ENCODE assay signal across 9 cellular contexts in the genomic region with DNA sequence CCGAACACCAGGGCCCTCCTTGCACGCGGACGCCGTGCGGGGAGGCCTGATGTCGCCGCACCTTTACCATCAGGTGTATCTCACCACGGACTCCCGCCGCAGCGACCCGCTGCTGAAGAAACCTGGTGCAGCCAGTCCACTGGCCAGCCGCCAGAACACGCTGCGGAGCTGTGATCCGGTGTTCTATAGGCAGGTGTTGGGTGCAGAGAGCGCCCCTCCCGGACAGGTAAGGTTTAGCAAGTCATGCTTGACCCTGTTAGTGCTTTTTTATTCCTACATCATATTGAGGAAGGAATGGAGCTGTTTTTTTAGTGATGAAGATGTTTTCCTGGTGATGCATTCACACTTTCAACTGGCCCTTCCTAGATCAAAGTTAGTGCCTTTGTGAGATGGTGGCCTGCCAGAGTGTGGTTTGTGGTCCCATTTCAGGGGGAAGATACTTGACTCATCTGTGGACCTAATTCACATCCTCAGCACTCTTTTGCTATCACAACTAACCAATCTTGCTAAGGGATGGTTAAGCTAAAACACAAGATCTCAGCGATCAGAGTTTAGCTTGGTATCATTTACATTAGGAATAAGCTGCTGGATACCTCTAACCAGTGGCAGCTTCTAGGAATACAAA. TPM values are rescaled to one million over a fixed set of nuclear protein-coding genes. Genes with fewer than 3 reads are reported as not detected.
DNase-seq lines count a peak whose midpoint lies in the region; ATAC-seq and TF ChIP-seq lines count a peak whose summit lies in the region.
"Had no signal": no experiment of that assay in that cellular context is flagged by ENCODE, and none has a peak within 500 bp of the region (broad histone marks: within the 10 kb centered on the region; RNA-seq: fewer than 3 reads in every experiment).

No MANE protein-coding gene starts in this region.

- in situ Hi-C loops in gastrocnemius medialis (cut with MboI; ENCODE audit: low sequenced_read_pairs in 4 of 4): loop anchor here in 2 of 4 donors (5.0 kb wide), 4 partner anchors 44 to 84 kb away; a partner anchor contains a TSS

- H3K4me3 ChIP-seq in Peyer's patch: peak overlapping the region in 1 of 4 donors; percentile 61
- H3K4me3 ChIP-seq in gastrocnemius medialis: peak overlapping the region; percentile 16 to 83 (median 75)

- H3K4me1 ChIP-seq in Peyer's patch: peaks cover 0 to 23% (median 5%) of the 10 kb centered on the region in 4 donors
- H3K4me1 ChIP-seq in gastrocnemius medialis: peaks cover 55 to 72% of the 10 kb centered on the region in 2 donors

- H3K9me3 ChIP-seq in Peyer's patch (no peaks in the 10 kb centered on the region), gastrocnemius medialis (no peaks in the 10 kb centered on the region)

- no peak overlapping the region for H3K27ac ChIP-seq in Peyer's patch
- H3K27ac ChIP-seq in gastrocnemius medialis: no peak overlapping the region

- H3K4me3 Mint-ChIP-seq in glutamatergic neuron (ENCODE audit: unreplicated experiment): peak overlapping the region; percentile 2

- peaks cover 13% of the 10 kb centered on the region for H3K36me3 Mint-ChIP-seq in glutamatergic neuron (ENCODE audit: unreplicated experiment)

- intact Hi-C loops in gastrocnemius medialis (cut with DNase I; ENCODE audit: low total_unique reads): no loop called here

- DNase-seq in Peyer's patch: peak in 2 of 3 donors; percentile 69 to 83
- no peak for DNase-seq in glutamatergic neuron
- DNase-seq in gastrocnemius medialis: no peak
- no peak for DNase-seq in NCI-H1417 (lab: John Stamatoyannopoulos, UW)
- no peak for DNase-seq in NCI-H1694 (lab: John Stamatoyannopoulos, UW)
- DNase-seq: activated naive CD4-positive, alpha-beta T cell treated with anti-CD3 and anti-CD28 coated beads for 36 hours had no signal

- H3K27ac Mint-ChIP-seq in glutamatergic neuron (ENCODE audit: unreplicated experiment): no peak overlapping the region
- H3K27ac Mint-ChIP-seq: activated naive CD4-positive, alpha-beta T cell treated with anti-CD3 and anti-CD28 coated beads for 36 hours had no signal

- no peaks in the 10 kb centered on the region for H3K36me3 ChIP-seq in Peyer's patch
- no peaks in the 10 kb centered on the region for H3K36me3 ChIP-seq in gastrocnemius medialis

- TF ChIP-seq CTCF in GM12873 (IDR thresholded peaks at IDR 0.05; ENCODE audit: insufficient read depth, low read depth, low read length, missing control alignments) (peak; percentile 58), Peyer's patch (IDR thresholded peaks at IDR 0.05) (peak in 3 of 6 experiments; percentile 26 to 53 (median 37)), glutamatergic neuron (IDR thresholded peaks at IDR 0.05; ENCODE audit: partially characterized antibody, unreplicated experiment) (no peak), gastrocnemius medialis (IDR thresholded peaks at IDR 0.05 in 4 of 5, conservative IDR thresholded peaks at IDR 0.05 in 1 of 5) (peak in 1 of 5 experiments; percentile 16)

- H3K4me1 Mint-ChIP-seq in glutamatergic neuron (ENCODE audit: low read depth, unreplicated experiment): peaks cover 17% of the 10 kb centered on the region

- no peaks in the 10 kb centered on the region for H3K27me3 ChIP-seq in Peyer's patch
- H3K27me3 ChIP-seq in gastrocnemius medialis: no peaks in the 10 kb centered on the region

- TF ChIP-seq POLR2A in Peyer's patch (IDR thresholded peaks at IDR 0.05) (no peak), gastrocnemius medialis (IDR thresholded peaks at IDR 0.05) (no peak)

- ATAC-seq in gastrocnemius medialis (no peak), HG03457 (IDR thresholded peaks at IDR 0.05; ENCODE audit: unreplicated experiment) (no peak), HG03521 (IDR thresholded peaks at IDR 0.05; ENCODE audit: unreplicated experiment) (no peak)

- H3K27me3 Mint-ChIP-seq in glutamatergic neuron (ENCODE audit: unreplicated experiment): peaks cover 7% of the 10 kb centered on the region

- H3K9me3 Mint-ChIP-seq in glutamatergic neuron (ENCODE audit: unreplicated experiment): peaks cover 8% of the 10 kb centered on the region
- H3K9me3 Mint-ChIP-seq: activated naive CD4-positive, alpha-beta T cell treated with anti-CD3 and anti-CD28 coated beads for 36 hours had no signal

RNA-seq across cellular contexts. Expression of a gene that starts 2.7 kb away (rescaled TPM):
- 10 to 100 TPM; 10.2 to 29.7 (median 16.7) TPM for total RNA-seq in Peyer's patch
- total RNA-seq in glutamatergic neuron (ENCODE audit: unreplicated experiment): 40.1 TPM
- 10 to 100 TPM; 11.8 to 14.5 (median 13.8) TPM for total RNA-seq in gastrocnemius medialis

RNA-seq across cellular contexts. Expression of a gene that starts 6.4 kb away (rescaled TPM):
- total RNA-seq in Peyer's patch: 10 to 100 TPM in 1 of 4 donors, 1 to 10 TPM in 3; 1.7 to 11.3 (median 5.3) TPM
- 6.7 TPM for total RNA-seq in glutamatergic neuron (ENCODE audit: unreplicated experiment)
- 10 to 100 TPM in 1 of 4 donors, 1 to 10 TPM in 1, under 1 TPM in 1, not detected in 1; 0.31 to 20.4 (median 1.7) TPM for total RNA-seq in gastrocnemius medialis
- total RNA-seq: activated naive CD4-positive, alpha-beta T cell treated with anti-CD3 and anti-CD28 coated beads for 36 hours had no signal

RNA-seq across cellular contexts. Expression of a gene that starts 10.4 kb away (rescaled TPM):
- total RNA-seq in Peyer's patch: 1 to 10 TPM in 1 of 4 donors, under 1 TPM in 2, not detected in 1; 0.67 to 1.4 (median 0.95) TPM
- total RNA-seq in glutamatergic neuron (ENCODE audit: unreplicated experiment): 4.0 TPM
- total RNA-seq in gastrocnemius medialis: 1 to 10 TPM in 1 of 4 donors, under 1 TPM in 2, not detected in 1; 0.16 to 1.5 (median 0.36) TPM
- total RNA-seq: activated naive CD4-positive, alpha-beta T cell treated with anti-CD3 and anti-CD28 coated beads for 36 hours had no signal

RNA-seq across cellular contexts. Expression of a gene that starts 48.1 kb away (rescaled TPM):
- total RNA-seq in Peyer's patch (10 to 100 TPM in 1 of 4 donors, 1 to 10 TPM in 3; 1.4 to 12.4 (median 4.7) TPM), glutamatergic neuron (ENCODE audit: unreplicated experiment) (6.1 TPM), gastrocnemius medialis (1 to 10 TPM; 1.1 to 5.4 (median 1.7) TPM)
- total RNA-seq: activated naive CD4-positive, alpha-beta T cell treated with anti-CD3 and anti-CD28 coated beads for 36 hours had no signal

RNA-seq across cellular contexts. Expression of a gene that starts 57.6 kb away (rescaled TPM):
- total RNA-seq in Peyer's patch (1 to 10 TPM; 1.1 to 5.0 (median 2.4) TPM), glutamatergic neuron (ENCODE audit: unreplicated experiment) (12.5 TPM), gastrocnemius medialis (1 to 10 TPM; 1.2 to 3.3 (median 1.3) TPM)

Comparison
In these comparisons a context has a peak if more than half of its experiments do, and no peak if none do; other contexts are left out.
1. DNase-seq: peak in Peyer's patch (2 of 3); none in glutamatergic neuron (single experiment), gastrocnemius medialis (0 of 2), NCI-H1417 (0 of 3) and NCI-H1694 (single experiment).